12 cellular contexts compared by ENCODE assay signal in genomic region chr2:120395221-120395620, GRCh38. TPM values are rescaled to one million over a fixed set of nuclear protein-coding genes. Genes with fewer than 3 reads are reported as not detected.
DNase-seq lines count a peak whose midpoint lies in the region; ATAC-seq and TF ChIP-seq lines count a peak whose summit lies in the region.
"Had no signal": no experiment of that assay in that cellular context is flagged by ENCODE, and none has a peak within 500 bp of the region (broad histone marks: within the 10 kb centered on the region; RNA-seq: fewer than 3 reads in every experiment).

No MANE protein-coding gene starts in this region.

- H3K27me3 ChIP-seq in GM23338 (ENCODE audit: insufficient read depth) = no peaks in the 10 kb centered on the region
- H3K27me3 ChIP-seq in tibial artery = peaks cover 0 to 35% of the 10 kb centered on the region in 2 donors
- H3K27me3 ChIP-seq: BLaER1 treated with 17β-estradiol and CSF1 and Interleukin-3, amounts not matched to agents 10 nM and 100 nM; MG63 had no signal

- no peak for DNase-seq in GM23338 (ENCODE audit: low spot score)
- peak; percentile 62 for DNase-seq in coronary artery (ENCODE audit: low spot score)
- no peak for DNase-seq in neural crest cell (ENCODE audit: low read depth, low spot score)
- DNase-seq in tibial artery = peak; percentile 15 to 42
- no peak for DNase-seq in cortex of kidney (lab: John Stamatoyannopoulos, UW)
- no peak for DNase-seq in activated gamma-delta T cell treated with Interleukin-2 at 50 U/mL for 16 hours
- DNase-seq: EL, MG63, NCI-H748 treated with DMSO at 0.1 percent for 48 hours had no signal

- H3K9me2 ChIP-seq in GM23338 (ENCODE audit: insufficient read depth) = no peaks in the 10 kb centered on the region

- H3K4me3 ChIP-seq in GM23338 (no peak overlapping the region), coronary artery (no peak overlapping the region), tibial artery (no peak overlapping the region)
- H3K4me3 ChIP-seq: BLaER1 treated with 17β-estradiol and CSF1 and Interleukin-3, amounts not matched to agents 10 nM and 100 nM; HAP-1; MG63 had no signal

- H3K27me3 Mint-ChIP-seq in GM23338 (ENCODE audit: insufficient read depth, low read depth, poor library complexity) = peaks cover 28% of the 10 kb centered on the region
- no peaks in the 10 kb centered on the region for H3K27me3 Mint-ChIP-seq in neural crest cell (ENCODE audit: low read depth)

- no peak overlapping the region for H3K27ac ChIP-seq in GM23338 (ENCODE audit: low read depth)
- H3K27ac ChIP-seq in coronary artery = no peak overlapping the region
- H3K27ac ChIP-seq in tibial artery = no peak overlapping the region
- H3K27ac ChIP-seq: BLaER1 treated with 17β-estradiol and CSF1 and Interleukin-3, amounts not matched to agents 10 nM and 100 nM had no signal

- peak overlapping the region; percentile 43; the same call in 1 of the 2 replicates for H2AFZ ChIP-seq in GM23338

- H3K36me3 ChIP-seq in GM23338 (ENCODE audit: insufficient read depth) = no peaks in the 10 kb centered on the region
- no peaks in the 10 kb centered on the region for H3K36me3 ChIP-seq in tibial artery
- H3K36me3 ChIP-seq: BLaER1 treated with 17β-estradiol and CSF1 and Interleukin-3, amounts not matched to agents 10 nM and 100 nM; HAP-1; MG63 had no signal

- H3K4me1 Mint-ChIP-seq in GM23338 (peaks cover 11% of the 10 kb centered on the region), neural crest cell (no peaks in the 10 kb centered on the region)

- no peaks in the 10 kb centered on the region for H3K9me3 ChIP-seq in tibial artery
- H3K9me3 ChIP-seq: HAP-1, MG63 had no signal

- H3K4me1 ChIP-seq in GM23338 (ENCODE audit: insufficient read depth) = 0 out of 2 replicates have a peak, but pooled peaks cover 6% of the 10 kb centered on the region
- H3K4me1 ChIP-seq in tibial artery = peaks cover 0 to 7% (median 0%) of the 10 kb centered on the region in 4 donors
- H3K4me1 ChIP-seq: HAP-1 had no signal

- H3K27ac Mint-ChIP-seq in GM23338 = no peak overlapping the region
- peak overlapping the region; percentile 57 for H3K27ac Mint-ChIP-seq in neural crest cell (ENCODE audit: unreplicated experiment)

- intact Hi-C loops in tibial artery (cut with DNase I; ENCODE audit: low total_unique reads) = no loop called here

- H3K9me3 Mint-ChIP-seq in GM23338 = no peaks in the 10 kb centered on the region
- no peaks in the 10 kb centered on the region for H3K9me3 Mint-ChIP-seq in neural crest cell

- H3K4me3 Mint-ChIP-seq in GM23338 = no peak overlapping the region
- no peak overlapping the region for H3K4me3 Mint-ChIP-seq in neural crest cell

- H3K36me3 Mint-ChIP-seq in GM23338 (ENCODE audit: low read depth) = no peaks in the 10 kb centered on the region
- no peaks in the 10 kb centered on the region for H3K36me3 Mint-ChIP-seq in neural crest cell (ENCODE audit: low read depth)

- no peaks in the 10 kb centered on the region for H3K79me2 ChIP-seq in GM23338 (replicated peaks; ENCODE audit: insufficient read depth)

- TF ChIP-seq CTCF in GM23338 (conservative IDR thresholded peaks at IDR 0.05; ENCODE audit: low read depth in 2 of 2) (no peak), coronary artery (IDR thresholded peaks at IDR 0.05) (no peak), neural crest cell (conservative IDR thresholded peaks at IDR 0.05) (no peak), tibial artery (IDR thresholded peaks at IDR 0.05) (no peak)

- no peak for ATAC-seq in GM23338
- ATAC-seq in GM19351 (IDR thresholded peaks at IDR 0.05; ENCODE audit: unreplicated experiment) = no peak

- H3F3A ChIP-seq in GM23338 (replicated peaks; ENCODE audit: low read depth) = no peaks in the 10 kb centered on the region

- no peaks in the 10 kb centered on the region for H4K20me1 ChIP-seq in GM23338 (replicated peaks; ENCODE audit: insufficient read depth)
- H4K20me1 ChIP-seq: BLaER1 treated with 17β-estradiol and CSF1 and Interleukin-3, amounts not matched to agents 10 nM and 100 nM had no signal

- H3K4me2 ChIP-seq in GM23338 = no peak overlapping the region
- H3K4me2 ChIP-seq: BLaER1 treated with 17β-estradiol and CSF1 and Interleukin-3, amounts not matched to agents 10 nM and 100 nM had no signal

TF ChIP-seq in GM23338, 12 proteins besides CTCF, POLR2A, EP300 and RAD21:
- TF ChIP-seq ETS1 (IDR thresholded peaks at IDR 0.05) (no peak), ZNF331 (CRISPR knock-in tag; IDR thresholded peaks at IDR 0.05; ENCODE audit: low read depth) (no peak), ZNF462 (CRISPR knock-in tag; IDR thresholded peaks at IDR 0.05) (no peak)

RNA-seq across cellular contexts. Expression of gene INHBB, which starts 49.3 kb away (rescaled TPM):
- total RNA-seq in GM23338 (2014; rRNA removed; shearing (Covaris generic)) = 0.16 and 0.21 TPM in 2 replicates
- polyA plus RNA-seq in GM23338 (2016; fragmentation: Nextera tagmentation; extraction: Ambion mirVana) = 0.16 TPM in 1 of 2 replicates, not detected in the other
- 0.14 and 0.49 TPM in 2 replicates for total RNA-seq in neural crest cell

Comparison
In these comparisons a context has a peak if more than half of its experiments do, and no peak if none do; other contexts are left out.
1. DNase-seq: peak in coronary artery (single experiment) and tibial artery (2 of 2); none in GM23338 (single experiment), neural crest cell (single experiment), cortex of kidney (single experiment) and activated gamma-delta T cell treated with Interleukin-2 at 50 U/mL for 16 hours (single experiment).